Comparison of ENCODE assay signal across 8 cellular contexts in the genomic region with DNA sequence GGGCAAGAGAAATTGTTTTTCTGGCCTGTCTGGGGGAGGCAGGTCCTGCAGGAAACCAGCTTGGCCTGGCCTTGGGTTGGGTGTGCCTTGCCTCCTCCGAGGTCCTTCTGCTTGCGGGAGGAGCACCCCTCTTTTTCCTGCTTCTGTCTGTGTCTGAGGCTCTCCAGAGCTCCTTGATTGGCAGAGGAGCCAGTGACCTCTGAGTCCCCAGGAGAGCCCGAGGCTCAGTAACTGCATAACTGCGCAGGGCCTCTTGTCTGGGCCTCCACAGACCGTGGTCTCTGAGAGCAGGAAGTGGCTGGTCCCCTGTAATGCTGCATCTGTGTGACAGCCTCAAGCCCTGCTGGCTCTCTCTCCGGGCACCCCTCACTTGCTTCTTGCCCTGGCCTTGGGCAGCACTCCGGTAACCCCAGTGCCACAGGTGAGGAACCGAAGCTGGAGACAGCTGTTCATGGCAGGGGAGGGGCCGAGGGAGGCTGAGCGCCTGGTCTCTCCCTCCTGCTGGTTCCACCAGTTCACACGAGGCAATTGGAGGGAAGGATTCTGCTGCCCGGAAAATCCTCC. TPM values are rescaled to one million over a fixed set of nuclear protein-coding genes. Genes with fewer than 3 reads are reported as not detected.
DNase-seq lines count a peak whose midpoint lies in the region; ATAC-seq and TF ChIP-seq lines count a peak whose summit lies in the region.

No MANE protein-coding gene starts in this region.

- no peaks in the 10 kb centered on the region for H3K9me3 ChIP-seq in left ventricle myocardium inferior (replicated peaks)
- H3K9me3 ChIP-seq in adipocyte (ENCODE audit: control insufficient read depth, low read length) = no peaks in the 10 kb centered on the region
- no peaks in the 10 kb centered on the region for H3K9me3 ChIP-seq in lower lobe of right lung

- ATAC-seq in left cardiac atrium (no peak), lower lobe of right lung (no peak), GM19397 (IDR thresholded peaks at IDR 0.05; ENCODE audit: unreplicated experiment) (no peak), HG03439 (IDR thresholded peaks at IDR 0.05; ENCODE audit: unreplicated experiment) (no peak)

- H3K9ac ChIP-seq in adipocyte (ENCODE audit: low read length) = peak overlapping the region; percentile 98

- H3K27ac ChIP-seq in left ventricle myocardium inferior (replicated peaks) = peak overlapping the region; percentile 95
- peak overlapping the region; percentile 83 for H3K27ac ChIP-seq in lower lobe of right lung
- no peak overlapping the region for H3K27ac ChIP-seq in urinary bladder (ENCODE audit: low read depth)

- H3K36me3 ChIP-seq in left ventricle myocardium inferior (no peaks in the 10 kb centered on the region), adipocyte (ENCODE audit: control insufficient read depth, insufficient read depth, low read length, severe bottlenecking) (no peaks in the 10 kb centered on the region), lower lobe of right lung (no peaks in the 10 kb centered on the region), urinary bladder (ENCODE audit: insufficient read depth) (no peaks in the 10 kb centered on the region)

- intact Hi-C loops in left ventricle myocardium inferior (cut with micrococcal nuclease) = no loop called here
- intact Hi-C loops in left cardiac atrium (cut with DNase I) = loop anchor here in 1 of 2 donors (5.0 kb wide), 1 partner anchor 102 kb away; the partner anchor contains the start of gene RAB11FIP3
- intact Hi-C loops in lower lobe of right lung (cut with DNase I) = no loop called here

- 61% methylated on average over 12 of the region's 12 CpGs for whole genome bisulfite sequencing in urinary bladder

- H3K4me3 ChIP-seq in left ventricle myocardium inferior (peak overlapping the region; percentile 86), adipocyte (ENCODE audit: low read length) (peak overlapping the region; percentile 94), lower lobe of right lung (peak overlapping the region; percentile 85), urinary bladder (ENCODE audit: low read depth, low read length) (peak overlapping the region; percentile 87)

- H3K27me3 ChIP-seq in left ventricle myocardium inferior (ENCODE audit: low read depth) (no peaks in the 10 kb centered on the region), adipocyte (replicated peaks; ENCODE audit: control insufficient read depth, insufficient read depth, low read length) (no peaks in the 10 kb centered on the region), lower lobe of right lung (ENCODE audit: low read depth) (no peaks in the 10 kb centered on the region)

- H3K4me1 ChIP-seq in left ventricle myocardium inferior = peaks cover 80% of the 10 kb centered on the region
- peaks cover 41% of the 10 kb centered on the region for H3K4me1 ChIP-seq in adipocyte (ENCODE audit: control insufficient read depth, insufficient read depth, low read length)
- peaks cover 43% of the 10 kb centered on the region for H3K4me1 ChIP-seq in lower lobe of right lung
- peaks cover 5% of the 10 kb centered on the region for H3K4me1 ChIP-seq in urinary bladder (ENCODE audit: insufficient read depth)

- DNase-seq in left ventricle myocardium inferior (no peak), left cardiac atrium (no peak), adipocyte (ENCODE audit: low read depth) (no peak), lower lobe of right lung (no peak)
- DNase-seq in stimulated activated naive CD4-positive, alpha-beta T cell treated with Interleukin-2 at 50 U/mL for 16 hours (lab: John Stamatoyannopoulos, UW) = no peak

- no peak for TF ChIP-seq CTCF in left ventricle myocardium inferior (IDR thresholded peaks at IDR 0.05; ENCODE audit: borderline replicate concordance)
- TF ChIP-seq CTCF in lower lobe of right lung (IDR thresholded peaks at IDR 0.05) = no peak

RNA-seq across cellular contexts. Expression of gene CAPN15, which starts 1.6 kb away (rescaled TPM):
- 17.4 TPM for total RNA-seq in left ventricle myocardium inferior
- total RNA-seq in left cardiac atrium = 10 to 100 TPM; 19.2 to 25.8 TPM
- 44.3 TPM for total RNA-seq in lower lobe of right lung
- 12.7 TPM for total RNA-seq in urinary bladder
- polyA plus RNA-seq in urinary bladder = 30.3 TPM

RNA-seq across cellular contexts. Expression of gene PRR35, which starts 31.1 kb away (rescaled TPM):
- not detected for total RNA-seq in left ventricle myocardium inferior
- total RNA-seq in left cardiac atrium = not detected
- not detected for total RNA-seq in lower lobe of right lung
- not detected for total RNA-seq in urinary bladder
- not detected for polyA plus RNA-seq in urinary bladder

RNA-seq across cellular contexts. Expression of gene NHLRC4, which starts 37.7 kb away (rescaled TPM):
- total RNA-seq in left ventricle myocardium inferior (0.11 TPM), left cardiac atrium (under 1 TPM; 0.10 to 0.97 TPM), lower lobe of right lung (2.7 TPM), urinary bladder (1.0 TPM)
- polyA plus RNA-seq in urinary bladder = 1.8 TPM

RNA-seq across cellular contexts. Expression of gene PIGQ, which starts 40.7 kb away (rescaled TPM):
- total RNA-seq in left ventricle myocardium inferior (21.4 TPM), left cardiac atrium (10 to 100 TPM; 19.1 to 21.3 TPM), lower lobe of right lung (68.9 TPM), urinary bladder (11.8 TPM)
- polyA plus RNA-seq in urinary bladder = 39.0 TPM
